9 cellular contexts compared by ENCODE assay signal in genomic region chr9:107751522-107752235, GRCh38.
DNase-seq lines count a peak whose midpoint lies in the region; ATAC-seq and TF ChIP-seq lines count a peak whose summit lies in the region.
"Had no signal": no experiment of that assay in that cellular context is flagged by ENCODE, and none has a peak within 500 bp of the region (broad histone marks: within the 10 kb centered on the region; RNA-seq: fewer than 3 reads in every experiment).

No MANE protein-coding gene starts in this region.

- no peaks in the 10 kb centered on the region for H3K9me3 ChIP-seq in body of pancreas
- H3K9me3 ChIP-seq in CD4-positive, alpha-beta memory T cell (ENCODE audit: control insufficient read depth in 1 of 2, low read length in 2 of 2) = no peaks in the 10 kb centered on the region
- H3K9me3 ChIP-seq: BLaER1 had no signal

- no peaks in the 10 kb centered on the region for H3K36me3 ChIP-seq in body of pancreas (replicated peaks in 1 of 2; ENCODE audit: insufficient read depth in 1 of 2, low read depth in 2 of 2)
- H3K36me3 ChIP-seq in CD4-positive, alpha-beta memory T cell (ENCODE audit: insufficient read depth, low read length) = no peaks in the 10 kb centered on the region
- H3K36me3 ChIP-seq: BLaER1 had no signal

- no peak for TF ChIP-seq POLR2A in body of pancreas (IDR thresholded peaks at IDR 0.05)

- H3K27ac ChIP-seq in body of pancreas = peak overlapping the region in 3 of 4 donors; percentile 67 to 76 (median 70)
- H3K27ac ChIP-seq in CD4-positive, alpha-beta memory T cell (ENCODE audit: low read depth, low read length) = no peak overlapping the region
- H3K27ac ChIP-seq: BLaER1 had no signal

- no peaks in the 10 kb centered on the region for H3K27me3 Mint-ChIP-seq in activated T-cell treated with anti-CD3 and anti-CD28 coated beads, Interleukin-2, amount 50 U/mL, for 72 hours (ENCODE audit: low read depth)
- no peaks in the 10 kb centered on the region for H3K27me3 Mint-ChIP-seq in activated T-cell treated with anti-CD3 and anti-CD28 coated beads, Interleukin-2, amount 50 U/mL, for 4 hours (ENCODE audit: low read depth)
- no peaks in the 10 kb centered on the region for H3K27me3 Mint-ChIP-seq in CD4-positive, alpha-beta memory T cell

- H3K27ac Mint-ChIP-seq in activated T-cell treated with anti-CD3 and anti-CD28 coated beads, Interleukin-2, amount 50 U/mL, for 72 hours = no peak overlapping the region
- no peak overlapping the region for H3K27ac Mint-ChIP-seq in CD4-positive, alpha-beta memory T cell

- CTCF ChIA-PET in CD4-positive, alpha-beta memory T cell (lab: Charles Lee; ENCODE audit: partially characterized antibody) = no interaction called here

- TF ChIP-seq CTCF in body of pancreas (IDR thresholded peaks at IDR 0.05) = no peak

- ATAC-seq in activated T-cell treated with anti-CD3 and anti-CD28 coated beads, Interleukin-2, amount 50 U/mL, for 72 hours (replicated peaks in 1 of 2) = peak; percentile 73 to 85
- ATAC-seq in HG03175 (IDR thresholded peaks at IDR 0.05; ENCODE audit: unreplicated experiment) (peak; percentile 76), body of pancreas (peak; percentile 51)
- ATAC-seq in activated T-cell treated with anti-CD3 and anti-CD28 coated beads, Interleukin-2, amount 50 U/mL, for 4 hours = no peak

- WGBS in body of pancreas, 2 donors = 30 to 41% methylated on average over 5 of the region's 5 CpGs

- DNase-seq in activated T-cell treated with anti-CD3 and anti-CD28 coated beads, Interleukin-2, amount 50 U/mL, for 72 hours = peak; percentile 7
- DNase-seq in activated T-cell treated with anti-CD3 and anti-CD28 coated beads, Interleukin-2, amount 50 U/mL, for 48 hours = no peak
- peak in 3 of 4 donors; percentile 29 to 56 (median 36) for DNase-seq in body of pancreas
- peak; percentile 68 for DNase-seq in mucosa of gallbladder (ENCODE audit: low spot score)
- no peak for DNase-seq in epidermal melanocyte (ENCODE audit: insufficient read length, low spot score)
- DNase-seq in activated T-cell treated with anti-CD3 and anti-CD28 coated beads, Interleukin-2, amount 50 U/mL, for 4 hours = no peak
- DNase-seq in CD4-positive, alpha-beta memory T cell = no peak

- H3K4me1 ChIP-seq in body of pancreas = peaks cover 22% of the 10 kb centered on the region
- no peaks in the 10 kb centered on the region for H3K4me1 ChIP-seq in CD4-positive, alpha-beta memory T cell (ENCODE audit: insufficient read depth, low read length)
- H3K4me1 ChIP-seq: BLaER1 had no signal

- H3K36me3 Mint-ChIP-seq in activated T-cell treated with anti-CD3 and anti-CD28 coated beads, Interleukin-2, amount 50 U/mL, for 72 hours (ENCODE audit: insufficient read depth in 2 of 2) = no peaks in the 10 kb centered on the region
- H3K36me3 Mint-ChIP-seq in activated T-cell treated with anti-CD3 and anti-CD28 coated beads, Interleukin-2, amount 50 U/mL, for 4 hours (ENCODE audit: insufficient read depth) = no peaks in the 10 kb centered on the region
- no peaks in the 10 kb centered on the region for H3K36me3 Mint-ChIP-seq in CD4-positive, alpha-beta memory T cell

- H3K4me3 Mint-ChIP-seq in activated T-cell treated with anti-CD3 and anti-CD28 coated beads, Interleukin-2, amount 50 U/mL, for 72 hours = no peak overlapping the region
- no peak overlapping the region for H3K4me3 Mint-ChIP-seq in activated T-cell treated with anti-CD3 and anti-CD28 coated beads, Interleukin-2, amount 50 U/mL, for 4 hours
- H3K4me3 Mint-ChIP-seq in CD4-positive, alpha-beta memory T cell = no peak overlapping the region

- H3K9me3 Mint-ChIP-seq in activated T-cell treated with anti-CD3 and anti-CD28 coated beads, Interleukin-2, amount 50 U/mL, for 72 hours = no peaks in the 10 kb centered on the region
- H3K9me3 Mint-ChIP-seq in activated T-cell treated with anti-CD3 and anti-CD28 coated beads, Interleukin-2, amount 50 U/mL, for 4 hours = no peaks in the 10 kb centered on the region
- H3K9me3 Mint-ChIP-seq in CD4-positive, alpha-beta memory T cell = peaks cover 0 to 4% (median 0%) of the 10 kb centered on the region in 8 donors

- no peak overlapping the region for H3K4me3 ChIP-seq in body of pancreas
- H3K4me3 ChIP-seq in CD4-positive, alpha-beta memory T cell (ENCODE audit: low read length in 2 of 2) = no peak overlapping the region
- H3K4me3 ChIP-seq: BLaER1 had no signal

- intact Hi-C loops in body of pancreas (cut with DNase I) = no loop called here
- intact Hi-C loops in CD4-positive, alpha-beta memory T cell (cut with micrococcal nuclease) = no loop called here

- no peaks in the 10 kb centered on the region for H3K27me3 ChIP-seq in body of pancreas
- H3K27me3 ChIP-seq in CD4-positive, alpha-beta memory T cell (ENCODE audit: insufficient read depth, low read length) = no peaks in the 10 kb centered on the region
- H3K27me3 ChIP-seq: BLaER1 had no signal

- no peaks in the 10 kb centered on the region for H3K4me1 Mint-ChIP-seq in activated T-cell treated with anti-CD3 and anti-CD28 coated beads, Interleukin-2, amount 50 U/mL, for 72 hours (ENCODE audit: low read depth)
- no peaks in the 10 kb centered on the region for H3K4me1 Mint-ChIP-seq in activated T-cell treated with anti-CD3 and anti-CD28 coated beads, Interleukin-2, amount 50 U/mL, for 4 hours (ENCODE audit: low read depth)
- no peaks in the 10 kb centered on the region for H3K4me1 Mint-ChIP-seq in CD4-positive, alpha-beta memory T cell

- POLR2A ChIA-PET in CD4-positive, alpha-beta memory T cell (lab: Charles Lee; ENCODE audit: partially characterized antibody) = no interaction called here

Comparison
In these comparisons a context has a peak if more than half of its experiments do, and no peak if none do; other contexts are left out.
1. ATAC-seq: peak in activated T-cell treated with anti-CD3 and anti-CD28 coated beads, Interleukin-2, amount 50 U/mL, for 72 hours (2 of 2), HG03175 (single experiment) and body of pancreas (single experiment); none in activated T-cell treated with anti-CD3 and anti-CD28 coated beads, Interleukin-2, amount 50 U/mL, for 4 hours (0 of 2).
2. DNase-seq: peak in activated T-cell treated with anti-CD3 and anti-CD28 coated beads, Interleukin-2, amount 50 U/mL, for 72 hours (2 of 2), body of pancreas (3 of 4) and mucosa of gallbladder (single experiment); none in activated T-cell treated with anti-CD3 and anti-CD28 coated beads, Interleukin-2, amount 50 U/mL, for 48 hours (0 of 2), epidermal melanocyte (single experiment), activated T-cell treated with anti-CD3 and anti-CD28 coated beads, Interleukin-2, amount 50 U/mL, for 4 hours (single experiment) and CD4-positive, alpha-beta memory T cell (0 of 5).